In genomic region chr1:203227684-203228083, GRCh38 we compare ENCODE assay signal across 12 cellular contexts. TPM values are rescaled to one million over a fixed set of nuclear protein-coding genes. Genes with fewer than 3 reads are reported as not detected.
"Had no signal": no experiment of that assay in that cellular context is flagged by ENCODE, and none has a peak within 500 bp of the region (broad histone marks: within the 10 kb centered on the region; RNA-seq: fewer than 3 reads in every experiment).

No MANE protein-coding gene starts in this region.

- H3K27ac Mint-ChIP-seq: HFFc6 had no signal

- H3K27ac ChIP-seq: GM23248, HL-60 had no signal

- DNase-seq: GM23248, GOT3, H7, HFFc6, KBM-7 had no signal

- H3K36me3 ChIP-seq: HAP-1 had no signal

- ATAC-seq: HCT116, HepG2 had no signal

- H3K9me3 Mint-ChIP-seq: HFFc6 had no signal

- H3K4me3 Mint-ChIP-seq: HFFc6, IgD-negative memory B cell had no signal

- H3K9me3 ChIP-seq: HAP-1 had no signal

- H3K4me3 ChIP-seq: GM23248, HAP-1 had no signal

- H3K4me1 ChIP-seq: HAP-1 had no signal

RNA-seq across cellular contexts. Expression of gene CHIT1, which starts 1.8 kb away (rescaled TPM):
- total RNA-seq: GM23248, H4, H7, HepG2, HFFc6, HT1080 had no signal

RNA-seq across cellular contexts. Expression of gene CHI3L1, which starts 41.2 kb away (rescaled TPM):
- total RNA-seq: H4, HFFc6 had no signal

RNA-seq across cellular contexts. Expression of gene MYBPH, which starts 52.1 kb away (rescaled TPM):
- total RNA-seq: H4, H7, HepG2, HFFc6, HT1080 had no signal
